ENCODE assay signal across 26 cellular contexts in the genomic region with DNA sequence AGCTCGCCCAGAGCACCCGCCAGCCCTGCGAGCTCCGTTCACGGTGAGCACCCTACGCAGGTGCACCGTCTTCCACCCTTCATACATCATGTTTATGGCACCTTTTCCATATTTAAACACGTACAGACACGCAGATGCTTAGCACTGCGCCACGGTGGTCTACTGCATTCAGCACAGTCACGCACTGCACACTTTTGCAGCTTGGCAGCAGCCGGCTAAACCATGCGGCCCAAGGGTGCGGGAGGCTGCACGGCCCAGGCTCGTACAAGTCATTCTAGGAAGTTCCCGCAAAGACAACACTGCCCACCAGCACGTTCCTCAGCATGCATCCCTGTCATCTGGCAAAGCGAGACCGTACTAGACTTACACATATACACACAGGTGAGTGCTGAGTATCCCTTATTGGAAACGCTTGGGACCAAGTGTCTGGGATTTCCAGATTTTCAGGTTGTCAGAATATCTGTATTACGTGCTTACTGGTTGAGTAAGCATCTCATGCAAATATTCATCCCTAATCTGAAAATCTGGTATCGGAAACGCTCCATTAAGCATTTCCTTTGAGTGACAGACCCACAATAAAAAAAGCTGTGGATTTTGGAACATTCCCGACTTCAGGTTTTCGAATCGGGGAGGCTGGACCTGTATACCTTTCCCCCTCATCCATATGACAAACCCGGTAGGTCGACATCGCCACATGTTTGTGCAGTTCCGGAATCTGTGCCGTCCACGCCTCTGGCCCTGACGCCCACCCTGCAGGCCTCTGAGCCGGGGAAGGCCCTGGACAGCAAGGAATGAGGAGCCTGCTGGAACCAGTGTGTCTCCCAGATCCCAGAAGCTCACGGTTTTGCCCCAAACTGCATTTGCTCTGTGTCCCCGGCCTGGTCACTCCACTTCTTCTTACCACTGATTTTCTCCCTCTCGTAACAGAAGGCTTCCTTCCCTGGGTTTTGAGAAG.
A peak's percentile ranks its signal among the peaks of the same experiment; 100 is the strongest.
DNase-seq lines count a peak whose midpoint lies in the region; ATAC-seq and TF ChIP-seq lines count a peak whose summit lies in the region.
"Had no signal": no experiment of that assay in that cellular context is flagged by ENCODE, and none has a peak within 500 bp of the region (broad histone marks: within the 10 kb centered on the region; RNA-seq: fewer than 3 reads in every experiment).

No MANE protein-coding gene starts in this region.

- no peak overlapping the region for H2BK12ac ChIP-seq in neuronal stem cell (ENCODE audit: low read length)

- H3K4me3 Mint-ChIP-seq in activated CD8-positive, alpha-beta T cell treated with anti-CD3 and anti-CD28 coated beads, Interleukin-2, amount 10 ng/mL, durations not matched to agents 7 days and 5 days, result no peak overlapping the region
- no peak overlapping the region for H3K4me3 Mint-ChIP-seq in activated CD8-positive, alpha-beta T cell treated with anti-CD3 and anti-CD28 coated beads for 36 hours
- no peak overlapping the region for H3K4me3 Mint-ChIP-seq in GM23338
- H3K4me3 Mint-ChIP-seq in chondrocyte (ENCODE audit: unreplicated experiment), result no peak overlapping the region
- H3K4me3 Mint-ChIP-seq: activated B cell treated with CpG ODN at 0.5 μM for 24 hours, B cell, brain had no signal

- H3K27ac Mint-ChIP-seq in activated CD8-positive, alpha-beta T cell treated with anti-CD3 and anti-CD28 coated beads, Interleukin-2, amount 10 ng/mL, durations not matched to agents 7 days and 5 days, result peak overlapping the region; percentile 16
- H3K27ac Mint-ChIP-seq in activated CD8-positive, alpha-beta T cell treated with anti-CD3 and anti-CD28 coated beads for 36 hours, result no peak overlapping the region
- H3K27ac Mint-ChIP-seq in GM23338 (no peak overlapping the region), chondrocyte (ENCODE audit: unreplicated experiment) (no peak overlapping the region)
- H3K27ac Mint-ChIP-seq: activated B cell treated with CpG ODN at 0.5 μM for 24 hours, B cell had no signal

- H2BK5ac ChIP-seq in neuronal stem cell (ENCODE audit: low read length), result no peak overlapping the region

- H3K4me3 ChIP-seq in GM23338, result no peak overlapping the region
- peak overlapping the region in 1 of 2 donors; percentile 58 for H3K4me3 ChIP-seq in neuronal stem cell (ENCODE audit: low read length in 2 of 2)
- no peak overlapping the region for H3K4me3 ChIP-seq in lower lobe of right lung
- H3K4me3 ChIP-seq: adrenal gland, esophagus muscularis mucosa, HAP-1, lung, psoas muscle, stomach, tibial artery had no signal

- H3K9me3 Mint-ChIP-seq in activated CD8-positive, alpha-beta T cell treated with anti-CD3 and anti-CD28 coated beads, Interleukin-2, amount 10 ng/mL, durations not matched to agents 7 days and 5 days (ENCODE audit: insufficient read depth), result no peaks in the 10 kb centered on the region
- peaks cover 11% of the 10 kb centered on the region for H3K9me3 Mint-ChIP-seq in activated CD8-positive, alpha-beta T cell treated with anti-CD3 and anti-CD28 coated beads for 36 hours
- H3K9me3 Mint-ChIP-seq in GM23338 (peaks cover 15% of the 10 kb centered on the region), chondrocyte (ENCODE audit: low read depth) (no peaks in the 10 kb centered on the region)
- H3K9me3 Mint-ChIP-seq: activated B cell treated with CpG ODN at 0.5 μM for 24 hours, brain had no signal

- no peak overlapping the region for H4K8ac ChIP-seq in neuronal stem cell (ENCODE audit: low read depth, low read length)

- H2BK120ac ChIP-seq in neuronal stem cell (ENCODE audit: low read depth, low read length), result no peak overlapping the region

- H2BK15ac ChIP-seq in neuronal stem cell (ENCODE audit: low read length), result no peak overlapping the region

- H3K27me3 ChIP-seq in GM23338 (ENCODE audit: insufficient read depth) (no peaks in the 10 kb centered on the region), neuronal stem cell (ENCODE audit: control insufficient read depth in 3 of 3, insufficient read depth in 3 of 3, low read depth in 1 of 3, low read length in 3 of 3) (peaks cover 0 to 4% (median 0%) of the 10 kb centered on the region in 3 experiments), lower lobe of right lung (ENCODE audit: low read depth) (no peaks in the 10 kb centered on the region)
- H3K27me3 ChIP-seq: adrenal gland, esophagus muscularis mucosa, stomach, tibial artery had no signal

- H3K9ac ChIP-seq in neuronal stem cell (ENCODE audit: low read depth, low read length, poor library complexity), result peak overlapping the region; percentile 7
- H3K9ac ChIP-seq: SK-N-SH had no signal

- no peak for TF ChIP-seq CTCF in activated CD8-positive, alpha-beta T cell treated with anti-CD3 and anti-CD28 coated beads for 36 hours (IDR thresholded peaks at IDR 0.05)
- TF ChIP-seq CTCF in GM23338 (conservative IDR thresholded peaks at IDR 0.05; ENCODE audit: low read depth in 2 of 2) (no peak), chondrocyte (IDR thresholded peaks at IDR 0.05) (no peak), lower lobe of right lung (IDR thresholded peaks at IDR 0.05) (no peak)

- no peaks in the 10 kb centered on the region for H3K9me2 ChIP-seq in GM23338 (ENCODE audit: insufficient read depth)
- H3K9me2 ChIP-seq: SK-N-SH had no signal

- no peaks in the 10 kb centered on the region for H4K20me1 ChIP-seq in GM23338 (replicated peaks; ENCODE audit: insufficient read depth)

- H3K9me3 ChIP-seq in neuronal stem cell (replicated peaks in 1 of 2; ENCODE audit: control insufficient read depth in 2 of 2, insufficient read depth in 1 of 2, low read depth in 1 of 2, low read length in 2 of 2), result peaks cover 3 to 15% of the 10 kb centered on the region in 2 donors
- no peaks in the 10 kb centered on the region for H3K9me3 ChIP-seq in lower lobe of right lung
- H3K9me3 ChIP-seq: adrenal gland, esophagus muscularis mucosa, HAP-1, psoas muscle, SK-N-SH, stomach, tibial artery had no signal

- H2AFZ ChIP-seq in GM23338 (no peak overlapping the region), neuronal stem cell (ENCODE audit: low read length) (no peak overlapping the region)

- peaks cover 27% of the 10 kb centered on the region for H3K36me3 Mint-ChIP-seq in activated CD8-positive, alpha-beta T cell treated with anti-CD3 and anti-CD28 coated beads, Interleukin-2, amount 10 ng/mL, durations not matched to agents 7 days and 5 days (ENCODE audit: low read depth)
- peaks cover 18% of the 10 kb centered on the region for H3K36me3 Mint-ChIP-seq in activated CD8-positive, alpha-beta T cell treated with anti-CD3 and anti-CD28 coated beads for 36 hours (ENCODE audit: low read depth)
- H3K36me3 Mint-ChIP-seq in GM23338 (ENCODE audit: low read depth), result peaks cover 26% of the 10 kb centered on the region
- peaks cover 2% of the 10 kb centered on the region for H3K36me3 Mint-ChIP-seq in chondrocyte (ENCODE audit: low read depth)

- H4K91ac ChIP-seq in neuronal stem cell (ENCODE audit: low read depth, low read length, poor library complexity), result peak overlapping the region; percentile 50

- peak overlapping the region; percentile 8 for H2AK5ac ChIP-seq in neuronal stem cell (ENCODE audit: low read depth, low read length)

- no peaks in the 10 kb centered on the region for H3K4me1 ChIP-seq in GM23338 (ENCODE audit: insufficient read depth)
- peaks cover 0 to 11% of the 10 kb centered on the region in 2 donors for H3K4me1 ChIP-seq in neuronal stem cell (ENCODE audit: control insufficient read depth in 2 of 2, insufficient read depth in 1 of 2, low read depth in 1 of 2, low read length in 2 of 2)
- H3K4me1 ChIP-seq in lower lobe of right lung, result no peaks in the 10 kb centered on the region
- H3K4me1 ChIP-seq: adrenal gland, HAP-1, stomach, tibial artery had no signal

- peaks cover 14% of the 10 kb centered on the region for H3F3A ChIP-seq in GM23338 (replicated peaks; ENCODE audit: low read depth)

- CTCF ChIA-PET in activated CD8-positive, alpha-beta T cell treated with anti-CD3 and anti-CD28 coated beads, Interleukin-2, amount 10 ng/mL, durations not matched to agents 7 days and 5 days (lab: Charles Lee), result no interaction called here
- CTCF ChIA-PET in activated CD8-positive, alpha-beta T cell treated with anti-CD3 and anti-CD28 coated beads for 36 hours (lab: Charles Lee), result no interaction called here

- no peak overlapping the region for H3K4me2 ChIP-seq in GM23338
- no peak overlapping the region for H3K4me2 ChIP-seq in neuronal stem cell (ENCODE audit: insufficient read depth, low read length, poor library complexity, severe bottlenecking)
- H3K4me2 ChIP-seq: SK-N-SH had no signal

- peak overlapping the region; percentile 26 for H3K23ac ChIP-seq in neuronal stem cell (ENCODE audit: low read depth, low read length, poor library complexity)

- no peaks in the 10 kb centered on the region for H3K36me3 ChIP-seq in GM23338 (ENCODE audit: insufficient read depth)
- H3K36me3 ChIP-seq in neuronal stem cell (replicated peaks in 1 of 2; ENCODE audit: control insufficient read depth in 2 of 2, insufficient read depth in 2 of 2, low read length in 2 of 2), result peaks cover 17 to 21% of the 10 kb centered on the region in 2 donors
- H3K36me3 ChIP-seq in lower lobe of right lung, result peaks cover 13% of the 10 kb centered on the region
- H3K36me3 ChIP-seq: adrenal gland, HAP-1 had no signal

- intact Hi-C loops in activated CD8-positive, alpha-beta T cell treated with anti-CD3 and anti-CD28 coated beads for 36 hours (cut with micrococcal nuclease), result no loop called here
- intact Hi-C loops in lower lobe of right lung (cut with DNase I), result no loop called here

- no peak for DNase-seq in activated CD8-positive, alpha-beta T cell treated with anti-CD3 and anti-CD28 coated beads, Interleukin-2, amount 10 ng/mL, durations not matched to agents 7 days and 5 days
- DNase-seq in activated CD8-positive, alpha-beta T cell treated with anti-CD3 and anti-CD28 coated beads for 36 hours, result no peak
- DNase-seq in GM23338 (ENCODE audit: low spot score) (no peak), chondrocyte (ENCODE audit: low spot score) (peak; percentile 66), neuronal stem cell (ENCODE audit: low spot score) (no peak), lower lobe of right lung (no peak), NCI-H446 (lab: John Stamatoyannopoulos, UW) (no peak)
- DNase-seq: activated B cell treated with CpG ODN at 0.5 μM for 24 hours; activated CD8-positive, alpha-beta memory T cell treated with anti-CD3 and anti-CD28 coated beads, Interleukin-2, amount 50 U/mL, for 4 hours; activated effector memory CD4-positive, alpha-beta T cell treated with Interleukin-2 at 50 U/mL for 16 hours; adrenal gland; effector CD4-positive, alpha-beta T cell; Karpas-422; MV-4-11; NCI-H2171; NCI-H524 treated with DMSO at 0.1 percent for 48 hours; SK-N-SH; stomach; tibial artery had no signal

- POLR2A ChIA-PET in activated CD8-positive, alpha-beta T cell treated with anti-CD3 and anti-CD28 coated beads, Interleukin-2, amount 10 ng/mL, durations not matched to agents 7 days and 5 days (lab: Charles Lee), result no interaction called here
- POLR2A ChIA-PET in activated CD8-positive, alpha-beta T cell treated with anti-CD3 and anti-CD28 coated beads for 36 hours (lab: Charles Lee), result no interaction called here

- H3K27ac ChIP-seq in GM23338 (ENCODE audit: low read depth) (0 out of 2 replicates have a peak overlapping the region, but pooled peaks have one; percentile 26), neuronal stem cell (replicated peaks; ENCODE audit: low read length) (no peak overlapping the region), lower lobe of right lung (no peak overlapping the region)
- H3K27ac ChIP-seq: adrenal gland, esophagus muscularis mucosa, psoas muscle, stomach, tibial artery had no signal

- no CpG with 5 or more reads among the region's 39 CpGs for WGBS in neuronal stem cell (ENCODE audit: extremely low coverage in 2 of 2, insufficient read length in 2 of 2, insufficient replicate concordance in 1 of 2), 2 donors

- no peak overlapping the region for H3K18ac ChIP-seq in neuronal stem cell (ENCODE audit: low read length)

- H3K4me1 Mint-ChIP-seq in activated CD8-positive, alpha-beta T cell treated with anti-CD3 and anti-CD28 coated beads, Interleukin-2, amount 10 ng/mL, durations not matched to agents 7 days and 5 days (ENCODE audit: low read depth), result peaks cover 22% of the 10 kb centered on the region
- H3K4me1 Mint-ChIP-seq in activated CD8-positive, alpha-beta T cell treated with anti-CD3 and anti-CD28 coated beads for 36 hours (ENCODE audit: low read depth), result peaks cover 14% of the 10 kb centered on the region
- H3K4me1 Mint-ChIP-seq in GM23338 (no peaks in the 10 kb centered on the region; the same call in 1 of the 3 replicates), chondrocyte (ENCODE audit: low read depth) (no peaks in the 10 kb centered on the region)
- H3K4me1 Mint-ChIP-seq: activated B cell treated with CpG ODN at 0.5 μM for 24 hours had no signal

- H3K79me1 ChIP-seq in neuronal stem cell (ENCODE audit: low read depth, low read length), result peaks cover 14% of the 10 kb centered on the region

- H3K27me3 Mint-ChIP-seq in activated CD8-positive, alpha-beta T cell treated with anti-CD3 and anti-CD28 coated beads, Interleukin-2, amount 10 ng/mL, durations not matched to agents 7 days and 5 days (ENCODE audit: low read depth), result no peaks in the 10 kb centered on the region
- H3K27me3 Mint-ChIP-seq in activated CD8-positive, alpha-beta T cell treated with anti-CD3 and anti-CD28 coated beads for 36 hours, result no peaks in the 10 kb centered on the region
- peaks cover 14% of the 10 kb centered on the region for H3K27me3 Mint-ChIP-seq in GM23338 (ENCODE audit: insufficient read depth, low read depth, poor library complexity)
- no peaks in the 10 kb centered on the region for H3K27me3 Mint-ChIP-seq in chondrocyte (ENCODE audit: low read depth)
- H3K27me3 Mint-ChIP-seq: activated B cell treated with CpG ODN at 0.5 μM for 24 hours, B cell, brain had no signal

- no peak overlapping the region for H3K4ac ChIP-seq in neuronal stem cell (ENCODE audit: low read length)

- no peaks in the 10 kb centered on the region for H3K79me2 ChIP-seq in GM23338 (replicated peaks; ENCODE audit: insufficient read depth)

- no peak for ATAC-seq in activated CD8-positive, alpha-beta T cell treated with anti-CD3 and anti-CD28 coated beads, Interleukin-2, amount 10 ng/mL, durations not matched to agents 7 days and 5 days
- no peak for ATAC-seq in activated CD8-positive, alpha-beta T cell treated with anti-CD3 and anti-CD28 coated beads for 36 hours
- no peak for ATAC-seq in GM23338
- ATAC-seq in lower lobe of right lung, result no peak
- ATAC-seq in HG02884 (IDR thresholded peaks at IDR 0.05; ENCODE audit: unreplicated experiment), result no peak
- ATAC-seq: psoas muscle had no signal

- peak overlapping the region; percentile 73 for H3K14ac ChIP-seq in neuronal stem cell (ENCODE audit: low read length)
